1 cellular context compared by ENCODE assay signal in the genomic region with DNA sequence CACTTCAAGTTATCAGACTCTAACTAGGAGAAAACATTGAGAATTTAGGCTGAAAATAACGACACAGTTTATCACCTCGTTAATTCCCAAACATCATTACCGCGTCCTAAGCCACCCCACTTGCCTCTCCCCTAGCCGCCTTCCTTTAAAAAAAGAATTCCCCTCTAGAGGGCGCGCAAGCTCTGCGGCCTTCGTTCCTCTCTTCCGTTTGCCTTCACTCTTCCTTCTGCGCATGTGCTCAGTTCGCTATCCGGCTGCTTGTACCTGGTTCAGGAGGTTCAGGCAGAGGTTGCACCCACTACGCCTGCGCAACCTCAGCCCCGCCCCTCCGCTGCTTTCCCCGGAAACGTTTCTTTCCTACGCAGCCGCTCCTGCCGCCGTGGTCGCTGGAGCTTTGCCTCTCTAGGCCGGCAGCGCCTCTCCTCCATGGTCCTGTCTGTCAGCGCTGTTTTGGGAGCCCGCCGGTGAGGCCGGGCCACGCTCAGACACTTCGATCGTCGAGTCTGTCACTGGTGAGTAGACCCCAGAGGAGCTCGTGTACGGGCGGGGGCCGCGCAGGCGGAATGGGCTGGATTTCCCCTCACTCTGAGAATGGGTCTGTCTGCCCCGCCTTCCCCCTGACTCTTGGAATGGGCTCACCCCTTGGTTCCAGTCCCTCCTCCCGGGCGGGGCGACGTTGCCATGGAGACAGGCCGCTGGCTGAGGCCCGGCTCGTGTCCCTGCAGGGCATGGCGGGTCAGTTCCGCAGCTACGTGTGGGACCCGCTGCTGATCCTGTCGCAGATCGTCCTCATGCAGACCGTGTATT.
TF ChIP-seq lines count a peak whose summit lies in the region.

A gene (plus strand): TSS at position 353 of the 807 bp plus-strand sequence. CDS start 376 bp downstream, at position 729.

TF ChIP-seq in HepG2, 621 proteins besides CTCF, POLR2A, EP300 and RAD21 (continued from another document and continues in another):
- TF ChIP-seq, protein P1, sequence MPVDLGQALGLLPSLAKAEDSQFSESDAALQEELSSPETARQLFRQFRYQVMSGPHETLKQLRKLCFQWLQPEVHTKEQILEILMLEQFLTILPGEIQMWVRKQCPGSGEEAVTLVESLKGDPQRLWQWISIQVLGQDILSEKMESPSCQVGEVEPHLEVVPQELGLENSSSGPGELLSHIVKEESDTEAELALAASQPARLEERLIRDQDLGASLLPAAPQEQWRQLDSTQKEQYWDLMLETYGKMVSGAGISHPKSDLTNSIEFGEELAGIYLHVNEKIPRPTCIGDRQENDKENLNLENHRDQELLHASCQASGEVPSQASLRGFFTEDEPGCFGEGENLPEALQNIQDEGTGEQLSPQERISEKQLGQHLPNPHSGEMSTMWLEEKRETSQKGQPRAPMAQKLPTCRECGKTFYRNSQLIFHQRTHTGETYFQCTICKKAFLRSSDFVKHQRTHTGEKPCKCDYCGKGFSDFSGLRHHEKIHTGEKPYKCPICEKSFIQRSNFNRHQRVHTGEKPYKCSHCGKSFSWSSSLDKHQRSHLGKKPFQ (CRISPR knock-in tag; IDR thresholded peaks at IDR 0.05; ENCODE audit: insufficient replicate concordance) = peak; percentile 93
- TF ChIP-seq PAX8 (CRISPR knock-in tag; IDR thresholded peaks at IDR 0.05; ENCODE audit: borderline replicate concordance) = peak; percentile 99
- TF ChIP-seq, protein P2, sequence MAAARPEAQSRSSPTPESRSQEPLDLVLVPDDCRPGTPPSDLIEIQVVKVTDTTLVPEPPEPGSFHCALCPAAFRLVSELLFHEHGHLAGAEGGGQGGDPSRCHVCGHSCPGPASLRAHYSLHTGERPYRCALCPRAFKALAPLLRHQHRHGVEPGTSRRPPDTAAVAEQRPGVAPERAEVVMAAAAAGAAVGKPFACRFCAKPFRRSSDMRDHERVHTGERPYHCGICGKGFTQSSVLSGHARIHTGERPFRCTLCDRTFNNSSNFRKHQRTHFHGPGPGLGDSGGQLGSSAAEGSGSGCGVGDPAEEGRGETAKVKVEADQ (CRISPR knock-in tag; IDR thresholded peaks at IDR 0.05; ENCODE audit: borderline replicate concordance) = peak; percentile 91
- TF ChIP-seq, protein P3, sequence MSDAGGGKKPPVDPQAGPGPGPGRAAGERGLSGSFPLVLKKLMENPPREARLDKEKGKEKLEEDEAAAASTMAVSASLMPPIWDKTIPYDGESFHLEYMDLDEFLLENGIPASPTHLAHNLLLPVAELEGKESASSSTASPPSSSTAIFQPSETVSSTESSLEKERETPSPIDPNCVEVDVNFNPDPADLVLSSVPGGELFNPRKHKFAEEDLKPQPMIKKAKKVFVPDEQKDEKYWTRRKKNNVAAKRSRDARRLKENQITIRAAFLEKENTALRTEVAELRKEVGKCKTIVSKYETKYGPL (CRISPR knock-in tag; IDR thresholded peaks at IDR 0.05) = no peak; the same call in 1 of the 2 replicates
- no peak for TF ChIP-seq ZNF121 (CRISPR knock-in tag; IDR thresholded peaks at IDR 0.05)
- TF ChIP-seq ZNF160 (CRISPR knock-in tag; IDR thresholded peaks at IDR 0.05) = peak; percentile 75
- TF ChIP-seq, protein P4, sequence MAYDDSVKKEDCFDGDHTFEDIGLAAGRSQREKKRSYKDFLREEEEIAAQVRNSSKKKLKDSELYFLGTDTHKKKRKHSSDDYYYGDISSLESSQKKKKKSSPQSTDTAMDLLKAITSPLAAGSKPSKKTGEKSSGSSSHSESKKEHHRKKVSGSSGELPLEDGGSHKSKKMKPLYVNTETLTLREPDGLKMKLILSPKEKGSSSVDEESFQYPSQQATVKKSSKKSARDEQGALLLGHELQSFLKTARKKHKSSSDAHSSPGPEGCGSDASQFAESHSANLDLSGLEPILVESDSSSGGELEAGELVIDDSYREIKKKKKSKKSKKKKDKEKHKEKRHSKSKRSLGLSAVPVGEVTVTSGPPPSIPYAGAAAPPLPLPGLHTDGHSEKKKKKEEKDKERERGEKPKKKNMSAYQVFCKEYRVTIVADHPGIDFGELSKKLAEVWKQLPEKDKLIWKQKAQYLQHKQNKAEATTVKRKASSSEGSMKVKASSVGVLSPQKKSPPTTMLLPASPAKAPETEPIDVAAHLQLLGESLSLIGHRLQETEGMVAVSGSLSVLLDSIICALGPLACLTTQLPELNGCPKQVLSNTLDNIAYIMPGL (CRISPR knock-in tag; IDR thresholded peaks at IDR 0.05; ENCODE audit: borderline replicate concordance in 1 of 2, low read depth in 1 of 2) = peak; percentile 96 to 98; a peak in 3 of 4 replicates
- TF ChIP-seq, protein P5, sequence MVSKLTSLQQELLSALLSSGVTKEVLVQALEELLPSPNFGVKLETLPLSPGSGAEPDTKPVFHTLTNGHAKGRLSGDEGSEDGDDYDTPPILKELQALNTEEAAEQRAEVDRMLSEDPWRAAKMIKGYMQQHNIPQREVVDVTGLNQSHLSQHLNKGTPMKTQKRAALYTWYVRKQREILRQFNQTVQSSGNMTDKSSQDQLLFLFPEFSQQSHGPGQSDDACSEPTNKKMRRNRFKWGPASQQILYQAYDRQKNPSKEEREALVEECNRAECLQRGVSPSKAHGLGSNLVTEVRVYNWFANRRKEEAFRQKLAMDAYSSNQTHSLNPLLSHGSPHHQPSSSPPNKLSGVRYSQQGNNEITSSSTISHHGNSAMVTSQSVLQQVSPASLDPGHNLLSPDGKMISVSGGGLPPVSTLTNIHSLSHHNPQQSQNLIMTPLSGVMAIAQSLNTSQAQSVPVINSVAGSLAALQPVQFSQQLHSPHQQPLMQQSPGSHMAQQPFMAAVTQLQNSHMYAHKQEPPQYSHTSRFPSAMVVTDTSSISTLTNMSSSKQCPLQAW (CRISPR knock-in tag; IDR thresholded peaks at IDR 0.05) = peak; percentile 99
- peak; percentile 87 for TF ChIP-seq ELF3 (CRISPR knock-in tag; IDR thresholded peaks at IDR 0.05)
- peak; percentile 9; the same call in 1 of the 2 replicates for TF ChIP-seq HOXD1 (CRISPR knock-in tag; IDR thresholded peaks at IDR 0.05)
- peak; percentile 75 for TF ChIP-seq ZNF547 (CRISPR knock-in tag; IDR thresholded peaks at IDR 0.05)
- peak; percentile 5 for TF ChIP-seq ZFP36 (IDR thresholded peaks at IDR 0.05; ENCODE audit: borderline replicate concordance, low read depth, low read length, partially characterized antibody)
- no peak; the same call in 1 of the 2 replicates for TF ChIP-seq ZNF44 (CRISPR knock-in tag; IDR thresholded peaks at IDR 0.05)
- TF ChIP-seq, protein P6, sequence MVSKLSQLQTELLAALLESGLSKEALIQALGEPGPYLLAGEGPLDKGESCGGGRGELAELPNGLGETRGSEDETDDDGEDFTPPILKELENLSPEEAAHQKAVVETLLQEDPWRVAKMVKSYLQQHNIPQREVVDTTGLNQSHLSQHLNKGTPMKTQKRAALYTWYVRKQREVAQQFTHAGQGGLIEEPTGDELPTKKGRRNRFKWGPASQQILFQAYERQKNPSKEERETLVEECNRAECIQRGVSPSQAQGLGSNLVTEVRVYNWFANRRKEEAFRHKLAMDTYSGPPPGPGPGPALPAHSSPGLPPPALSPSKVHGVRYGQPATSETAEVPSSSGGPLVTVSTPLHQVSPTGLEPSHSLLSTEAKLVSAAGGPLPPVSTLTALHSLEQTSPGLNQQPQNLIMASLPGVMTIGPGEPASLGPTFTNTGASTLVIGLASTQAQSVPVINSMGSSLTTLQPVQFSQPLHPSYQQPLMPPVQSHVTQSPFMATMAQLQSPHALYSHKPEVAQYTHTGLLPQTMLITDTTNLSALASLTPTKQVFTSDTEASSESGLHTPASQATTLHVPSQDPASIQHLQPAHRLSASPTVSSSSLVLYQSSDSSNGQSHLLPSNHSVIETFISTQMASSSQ (IDR thresholded peaks at IDR 0.05; ENCODE audit: low read depth) = no peak
- TF ChIP-seq, protein P6 (CRISPR knock-in tag; IDR thresholded peaks at IDR 0.05; ENCODE audit: borderline replicate concordance) = peak; percentile 95
- TF ChIP-seq ATF7 (IDR thresholded peaks at IDR 0.05) = no peak
- TF ChIP-seq ATF7 (CRISPR knock-in tag; IDR thresholded peaks at IDR 0.05) = peak; percentile 92
- no peak; the same call in 1 of the 2 replicates for TF ChIP-seq WIZ (CRISPR knock-in tag; IDR thresholded peaks at IDR 0.05)
- TF ChIP-seq ZNF451 (CRISPR knock-in tag; IDR thresholded peaks at IDR 0.05) = no peak
- TF ChIP-seq HMG20B (CRISPR knock-in tag; conservative IDR thresholded peaks at IDR 0.05) = peak; percentile 47
- peak; percentile 92; the same call in 1 of the 2 replicates for TF ChIP-seq ZNF274 (CRISPR knock-in tag; IDR thresholded peaks at IDR 0.05)
- TF ChIP-seq KLF9 (CRISPR knock-in tag; IDR thresholded peaks at IDR 0.05; ENCODE audit: low read depth) = peak; percentile 97
- no peak for TF ChIP-seq THYN1 (CRISPR knock-in tag; IDR thresholded peaks at IDR 0.05; ENCODE audit: borderline replicate concordance, low read depth)
- peak; percentile 97 for TF ChIP-seq ZFP36L1 (CRISPR knock-in tag; IDR thresholded peaks at IDR 0.05)
- TF ChIP-seq, protein P7, sequence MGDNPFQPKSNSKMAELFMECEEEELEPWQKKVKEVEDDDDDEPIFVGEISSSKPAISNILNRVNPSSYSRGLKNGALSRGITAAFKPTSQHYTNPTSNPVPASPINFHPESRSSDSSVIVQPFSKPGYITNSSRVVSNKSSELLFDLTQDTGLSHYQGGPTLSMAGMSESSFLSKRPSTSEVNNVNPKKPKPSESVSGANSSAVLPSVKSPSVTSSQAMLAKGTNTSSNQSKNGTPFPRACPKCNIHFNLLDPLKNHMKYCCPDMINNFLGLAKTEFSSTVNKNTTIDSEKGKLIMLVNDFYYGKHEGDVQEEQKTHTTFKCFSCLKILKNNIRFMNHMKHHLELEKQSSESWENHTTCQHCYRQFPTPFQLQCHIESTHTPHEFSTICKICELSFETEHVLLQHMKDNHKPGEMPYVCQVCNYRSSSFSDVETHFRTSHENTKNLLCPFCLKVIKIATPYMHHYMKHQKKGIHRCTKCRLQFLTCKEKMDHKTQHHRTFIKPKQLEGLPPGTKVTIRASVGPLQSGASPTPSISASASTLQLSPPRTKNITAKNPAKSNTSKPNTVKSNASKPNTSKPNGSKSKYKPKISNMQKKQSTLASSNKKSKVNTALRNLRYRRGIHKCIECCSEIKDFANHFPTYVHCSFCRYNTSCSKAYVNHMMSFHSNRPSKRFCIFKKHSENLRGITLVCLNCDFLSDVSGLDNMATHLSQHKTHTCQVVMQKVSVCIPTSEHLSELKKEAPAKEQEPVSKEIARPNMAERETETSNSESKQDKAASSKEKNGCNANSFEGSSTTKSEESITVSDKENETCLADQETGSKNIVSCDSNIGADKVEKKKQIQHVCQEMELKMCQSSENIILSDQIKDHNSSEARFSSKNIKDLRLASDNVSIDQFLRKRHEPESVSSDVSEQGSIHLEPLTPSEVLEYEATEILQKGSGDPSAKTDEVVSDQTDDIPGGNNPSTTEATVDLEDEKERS (CRISPR knock-in tag; IDR thresholded peaks at IDR 0.05) = peak; percentile 88; the same call in 1 of the 2 replicates
- TF ChIP-seq, protein P8, sequence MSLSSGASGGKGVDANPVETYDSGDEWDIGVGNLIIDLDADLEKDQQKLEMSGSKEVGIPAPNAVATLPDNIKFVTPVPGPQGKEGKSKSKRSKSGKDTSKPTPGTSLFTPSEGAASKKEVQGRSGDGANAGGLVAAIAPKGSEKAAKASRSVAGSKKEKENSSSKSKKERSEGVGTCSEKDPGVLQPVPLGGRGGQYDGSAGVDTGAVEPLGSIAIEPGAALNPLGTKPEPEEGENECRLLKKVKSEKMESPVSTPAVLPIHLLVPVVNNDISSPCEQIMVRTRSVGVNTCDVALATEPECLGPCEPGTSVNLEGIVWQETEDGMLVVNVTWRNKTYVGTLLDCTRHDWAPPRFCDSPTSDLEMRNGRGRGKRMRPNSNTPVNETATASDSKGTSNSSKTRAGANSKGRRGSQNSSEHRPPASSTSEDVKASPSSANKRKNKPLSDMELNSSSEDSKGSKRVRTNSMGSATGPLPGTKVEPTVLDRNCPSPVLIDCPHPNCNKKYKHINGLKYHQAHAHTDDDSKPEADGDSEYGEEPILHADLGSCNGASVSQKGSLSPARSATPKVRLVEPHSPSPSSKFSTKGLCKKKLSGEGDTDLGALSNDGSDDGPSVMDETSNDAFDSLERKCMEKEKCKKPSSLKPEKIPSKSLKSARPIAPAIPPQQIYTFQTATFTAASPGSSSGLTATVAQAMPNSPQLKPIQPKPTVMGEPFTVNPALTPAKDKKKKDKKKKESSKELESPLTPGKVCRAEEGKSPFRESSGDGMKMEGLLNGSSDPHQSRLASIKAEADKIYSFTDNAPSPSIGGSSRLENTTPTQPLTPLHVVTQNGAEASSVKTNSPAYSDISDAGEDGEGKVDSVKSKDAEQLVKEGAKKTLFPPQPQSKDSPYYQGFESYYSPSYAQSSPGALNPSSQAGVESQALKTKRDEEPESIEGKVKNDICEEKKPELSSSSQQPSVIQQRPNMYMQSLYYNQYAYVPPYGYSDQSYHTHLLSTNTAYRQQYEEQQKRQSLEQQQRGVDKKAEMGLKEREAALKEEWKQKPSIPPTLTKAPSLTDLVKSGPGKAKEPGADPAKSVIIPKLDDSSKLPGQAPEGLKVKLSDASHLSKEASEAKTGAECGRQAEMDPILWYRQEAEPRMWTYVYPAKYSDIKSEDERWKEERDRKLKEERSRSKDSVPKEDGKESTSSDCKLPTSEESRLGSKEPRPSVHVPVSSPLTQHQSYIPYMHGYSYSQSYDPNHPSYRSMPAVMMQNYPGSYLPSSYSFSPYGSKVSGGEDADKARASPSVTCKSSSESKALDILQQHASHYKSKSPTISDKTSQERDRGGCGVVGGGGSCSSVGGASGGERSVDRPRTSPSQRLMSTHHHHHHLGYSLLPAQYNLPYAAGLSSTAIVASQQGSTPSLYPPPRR (CRISPR knock-in tag; IDR thresholded peaks at IDR 0.05; ENCODE audit: borderline replicate concordance) = peak; percentile 88
- TF ChIP-seq TMF1 (CRISPR knock-in tag; IDR thresholded peaks at IDR 0.05; ENCODE audit: low read depth) = 0 out of 2 replicates have a peak, but pooled peaks have one; percentile 31
- TF ChIP-seq MZF1 (CRISPR knock-in tag; IDR thresholded peaks at IDR 0.05; ENCODE audit: borderline replicate concordance) = no peak; the same call in 1 of the 2 replicates
- TF ChIP-seq TEAD3 (CRISPR knock-in tag; optimal IDR thresholded peaks at IDR 0.05; ENCODE audit: borderline replicate concordance) = peak; percentile 83
- TF ChIP-seq EEA1 (CRISPR knock-in tag; IDR thresholded peaks at IDR 0.05; ENCODE audit: borderline replicate concordance) = peak; percentile 60; the same call in 1 of the 2 replicates
- TF ChIP-seq GZF1 (CRISPR knock-in tag; IDR thresholded peaks at IDR 0.05) = no peak
